ENCODE assay signal across 2 cellular contexts in the genomic region with DNA sequence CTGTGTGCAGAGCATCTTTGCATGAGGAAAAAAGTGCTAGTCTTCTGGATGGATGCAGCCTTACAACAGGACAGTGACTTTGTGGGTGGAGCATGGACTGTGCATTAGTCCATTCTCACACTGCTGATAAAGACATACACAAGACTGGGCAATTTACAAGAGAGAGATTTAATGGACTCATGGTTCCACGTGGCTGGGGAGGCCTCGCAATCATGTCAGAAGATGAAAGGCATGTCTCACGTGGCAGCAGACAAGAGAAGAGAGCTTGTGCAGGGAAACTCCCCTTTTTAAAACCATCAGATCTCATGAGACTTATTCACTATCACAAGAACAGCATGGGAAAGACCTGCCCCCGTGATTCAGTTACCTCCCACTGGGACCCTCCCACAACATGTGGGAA.
TF ChIP-seq lines count a peak whose summit lies in the region.

No MANE protein-coding gene starts in this region.

TF ChIP-seq in HEK293T, 16 proteins besides CTCF, POLR2A, EP300 and RAD21:
- peak; percentile 18; the same call in 1 of the 2 replicates for TF ChIP-seq L3MBTL2 (conservative IDR thresholded peaks at IDR 0.05)
TF ChIP-seq in HEK293T: peak in this region for 1; not testable (repeated sequence) for 15.

TF ChIP-seq in GM12878, 131 proteins besides CTCF, POLR2A, EP300 and RAD21:
- TF ChIP-seq, protein P1, sequence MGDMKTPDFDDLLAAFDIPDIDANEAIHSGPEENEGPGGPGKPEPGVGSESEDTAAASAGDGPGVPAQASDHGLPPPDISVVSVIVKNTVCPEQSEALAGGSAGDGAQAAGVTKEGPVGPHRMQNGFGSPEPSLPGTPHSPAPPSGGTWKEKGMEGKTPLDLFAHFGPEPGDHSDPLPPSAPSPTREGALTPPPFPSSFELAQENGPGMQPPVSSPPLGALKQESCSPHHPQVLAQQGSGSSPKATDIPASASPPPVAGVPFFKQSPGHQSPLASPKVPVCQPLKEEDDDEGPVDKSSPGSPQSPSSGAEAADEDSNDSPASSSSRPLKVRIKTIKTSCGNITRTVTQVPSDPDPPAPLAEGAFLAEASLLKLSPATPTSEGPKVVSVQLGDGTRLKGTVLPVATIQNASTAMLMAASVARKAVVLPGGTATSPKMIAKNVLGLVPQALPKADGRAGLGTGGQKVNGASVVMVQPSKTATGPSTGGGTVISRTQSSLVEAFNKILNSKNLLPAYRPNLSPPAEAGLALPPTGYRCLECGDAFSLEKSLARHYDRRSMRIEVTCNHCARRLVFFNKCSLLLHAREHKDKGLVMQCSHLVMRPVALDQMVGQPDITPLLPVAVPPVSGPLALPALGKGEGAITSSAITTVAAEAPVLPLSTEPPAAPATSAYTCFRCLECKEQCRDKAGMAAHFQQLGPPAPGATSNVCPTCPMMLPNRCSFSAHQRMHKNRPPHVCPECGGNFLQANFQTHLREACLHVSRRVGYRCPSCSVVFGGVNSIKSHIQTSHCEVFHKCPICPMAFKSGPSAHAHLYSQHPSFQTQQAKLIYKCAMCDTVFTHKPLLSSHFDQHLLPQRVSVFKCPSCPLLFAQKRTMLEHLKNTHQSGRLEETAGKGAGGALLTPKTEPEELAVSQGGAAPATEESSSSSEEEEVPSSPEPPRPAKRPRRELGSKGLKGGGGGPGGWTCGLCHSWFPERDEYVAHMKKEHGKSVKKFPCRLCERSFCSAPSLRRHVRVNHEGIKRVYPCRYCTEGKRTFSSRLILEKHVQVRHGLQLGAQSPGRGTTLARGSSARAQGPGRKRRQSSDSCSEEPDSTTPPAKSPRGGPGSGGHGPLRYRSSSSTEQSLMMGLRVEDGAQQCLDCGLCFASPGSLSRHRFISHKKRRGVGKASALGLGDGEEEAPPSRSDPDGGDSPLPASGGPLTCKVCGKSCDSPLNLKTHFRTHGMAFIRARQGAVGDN (IDR thresholded peaks at IDR 0.05): peak; percentile 70; the same call in 1 of the 2 replicates
- TF ChIP-seq BHLHE40 (IDR thresholded peaks at IDR 0.05; ENCODE audit: borderline replicate concordance in 1 of 2, low read depth in 2 of 2, low read length in 1 of 2) (peak; percentile 57 to 89), MEF2B (IDR thresholded peaks at IDR 0.05; ENCODE audit: partially characterized antibody, poor library complexity, severe bottlenecking) (peak; percentile 78), ATF7 (IDR thresholded peaks at IDR 0.05; ENCODE audit: low read depth) (0 out of 2 replicates have a peak, but pooled peaks have one; percentile 17), RAD51 (IDR thresholded peaks at IDR 0.05) (peak; percentile 74)
